Comparison of ENCODE assay signal across 27 cellular contexts in the genomic region with DNA sequence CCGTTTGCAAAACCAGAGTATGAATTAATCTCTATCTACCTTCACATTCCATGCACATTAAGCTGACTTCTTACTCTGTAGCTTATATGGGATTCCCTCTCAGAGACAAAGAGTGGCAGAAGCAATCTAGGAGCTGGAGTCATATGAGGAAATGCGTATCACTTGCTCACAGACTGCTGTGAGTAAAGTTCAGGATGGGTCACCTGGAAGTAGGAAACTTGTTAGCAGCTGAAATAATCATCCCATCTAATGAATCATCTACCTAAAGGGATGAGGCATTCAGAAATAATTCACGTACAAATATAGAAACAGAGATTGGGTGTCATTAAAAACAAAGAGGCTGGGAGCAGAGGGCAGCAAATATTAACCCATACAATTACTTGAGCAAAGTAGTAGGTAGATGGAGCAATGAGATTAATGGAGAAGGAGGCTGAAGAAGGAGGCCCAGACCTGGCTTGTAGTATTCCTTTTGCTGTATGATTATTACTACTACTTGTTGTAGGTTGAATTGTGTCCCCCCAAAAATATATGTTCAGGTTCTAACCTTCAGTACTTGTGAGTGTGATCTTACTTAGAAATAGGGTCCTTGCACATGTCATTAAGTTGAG.
DNase-seq lines count a peak whose midpoint lies in the region; FAIRE-seq and TF ChIP-seq lines count a peak whose summit lies in the region.
"Had no signal": no experiment of that assay in that cellular context is flagged by ENCODE, and none has a peak within 500 bp of the region (broad histone marks: within the 10 kb centered on the region; RNA-seq: fewer than 3 reads in every experiment).

No MANE protein-coding gene starts in this region.

- no peaks in the 10 kb centered on the region for H3K9me3 ChIP-seq in endodermal cell (ENCODE audit: control insufficient read depth, low read length)
- H3K9me3 ChIP-seq in kidney (ENCODE audit: control insufficient read depth in 1 of 2, low read length in 2 of 2), result no peaks in the 10 kb centered on the region
- H3K9me3 ChIP-seq in WERI-Rb-1 (ENCODE audit: severe bottlenecking), result no peaks in the 10 kb centered on the region
- H3K9me3 ChIP-seq: gastroesophageal sphincter, tibial nerve had no signal

- H3K4me1 ChIP-seq in endodermal cell (ENCODE audit: control insufficient read depth, insufficient read depth, low read length) (no peaks in the 10 kb centered on the region), kidney (ENCODE audit: control insufficient read depth in 1 of 2, insufficient read depth in 1 of 2, low read depth in 1 of 2, low read length in 2 of 2) (no peaks in the 10 kb centered on the region)
- H3K4me1 ChIP-seq: gastroesophageal sphincter, tibial nerve had no signal

- FAIRE-seq in kidney (lab: Jason Lieb, UNC), result no peak
- FAIRE-seq: A204.1, GM19239, small intestine had no signal

- no peaks in the 10 kb centered on the region for H3K4me1 Mint-ChIP-seq in endodermal cell
- H3K4me1 Mint-ChIP-seq: activated naive CD8-positive, alpha-beta T cell treated with anti-CD3 and anti-CD28 coated beads, Interleukin-2, amount 10 ng/mL, durations not matched to agents 7 days and 5 days; CD4-positive, alpha-beta memory T cell; IgD-negative memory B cell; immature natural killer cell; natural killer cell had no signal

- H3K4me3 ChIP-seq in choroid plexus epithelial cell (ENCODE audit: low read depth, low read length) (no peak overlapping the region), kidney epithelial cell (ENCODE audit: low read depth, low read length) (no peak overlapping the region), endodermal cell (ENCODE audit: low read length) (no peak overlapping the region), kidney (ENCODE audit: low read length in 2 of 2) (no peak overlapping the region), WERI-Rb-1 (ENCODE audit: low read depth, low read length) (no peak overlapping the region)
- H3K4me3 ChIP-seq: gastroesophageal sphincter, tibial nerve had no signal

- H3K36me3 Mint-ChIP-seq in endodermal cell (ENCODE audit: low read depth), result no peaks in the 10 kb centered on the region
- H3K36me3 Mint-ChIP-seq: activated naive CD8-positive, alpha-beta T cell treated with anti-CD3 and anti-CD28 coated beads, Interleukin-2, amount 10 ng/mL, durations not matched to agents 7 days and 5 days; CD4-positive, alpha-beta memory T cell; IgD-negative memory B cell; immature natural killer cell; natural killer cell had no signal

- H3K4me3 Mint-ChIP-seq in endodermal cell, result no peak overlapping the region
- H3K4me3 Mint-ChIP-seq: activated naive CD8-positive, alpha-beta T cell treated with anti-CD3 and anti-CD28 coated beads, Interleukin-2, amount 10 ng/mL, durations not matched to agents 7 days and 5 days; CD4-positive, alpha-beta memory T cell; IgD-negative memory B cell; immature natural killer cell; natural killer cell; T-helper 2 cell treated with Interferon-gamma antibody and Interleukin-4, amounts not matched to agents 5 μg/mL and 100 μg/mL, for 36 hours had no signal

- H3K27me3 ChIP-seq in kidney epithelial cell (ENCODE audit: control insufficient read depth, insufficient read depth, low read length) (no peaks in the 10 kb centered on the region), endodermal cell (ENCODE audit: control insufficient read depth, insufficient read depth, low read length, poor library complexity, severe bottlenecking) (no peaks in the 10 kb centered on the region), WERI-Rb-1 (ENCODE audit: insufficient read depth, low read depth, severe bottlenecking) (no peaks in the 10 kb centered on the region)
- H3K27me3 ChIP-seq: gastroesophageal sphincter, tibial nerve had no signal

- H3K36me3 ChIP-seq in kidney epithelial cell (ENCODE audit: control insufficient read depth, insufficient read depth, low read length) (no peaks in the 10 kb centered on the region), endodermal cell (ENCODE audit: control insufficient read depth, insufficient read depth, low read length) (no peaks in the 10 kb centered on the region), kidney (ENCODE audit: control insufficient read depth in 1 of 2, insufficient read depth in 2 of 2, low read length in 2 of 2) (no peaks in the 10 kb centered on the region), WERI-Rb-1 (no peaks in the 10 kb centered on the region)
- H3K36me3 ChIP-seq: gastroesophageal sphincter, tibial nerve had no signal

- H3K27me3 Mint-ChIP-seq in endodermal cell (ENCODE audit: insufficient read depth), result no peaks in the 10 kb centered on the region
- H3K27me3 Mint-ChIP-seq: activated naive CD8-positive, alpha-beta T cell treated with anti-CD3 and anti-CD28 coated beads, Interleukin-2, amount 10 ng/mL, durations not matched to agents 7 days and 5 days; CD4-positive, alpha-beta memory T cell; IgD-negative memory B cell had no signal

- intact Hi-C loops in kidney (cut with DNase I), result no loop called here

- no peak overlapping the region for H3K27ac Mint-ChIP-seq in endodermal cell
- H3K27ac Mint-ChIP-seq: activated naive CD8-positive, alpha-beta T cell treated with anti-CD3 and anti-CD28 coated beads, Interleukin-2, amount 10 ng/mL, durations not matched to agents 7 days and 5 days; CD4-positive, alpha-beta memory T cell; IgD-negative memory B cell; immature natural killer cell; natural killer cell; T-helper 2 cell treated with Interferon-gamma antibody and Interleukin-4, amounts not matched to agents 5 μg/mL and 100 μg/mL, for 36 hours had no signal

- DNase-seq in Caki2 (ENCODE audit: low read depth), result peak; percentile 66
- DNase-seq in NCI-H226, result peak; percentile 64
- peak; percentile 50 for DNase-seq in choroid plexus epithelial cell (ENCODE audit: low read depth)
- peak; percentile 87 for DNase-seq in kidney epithelial cell (ENCODE audit: low read depth)
- DNase-seq in NCI-H187 treated with DMSO at 0.1 percent for 48 hours (lab: John Stamatoyannopoulos, UW), result no peak
- no peak for DNase-seq in endodermal cell
- no peak for DNase-seq in kidney
- DNase-seq in WERI-Rb-1, result no peak
- DNase-seq: activated CD4-positive, alpha-beta T cell treated with anti-CD3 and anti-CD28 coated beads for 4 hours; activated effector memory CD4-positive, alpha-beta T cell treated with anti-CD3 and anti-CD28 coated beads, Interleukin-2, amount 50 U/mL, for 16 hours; activated naive CD8-positive, alpha-beta T cell treated with anti-CD3 and anti-CD28 coated beads, Interleukin-2, amount 10 ng/mL, durations not matched to agents 7 days and 5 days; activated T-cell treated with anti-CD3 and anti-CD28 coated beads, Interleukin-2, amount 50 U/mL, for 1 hour; CD4-positive, alpha-beta memory T cell; hypothalamus; immature natural killer cell; natural killer cell; NCI-H1105 treated with DMSO at 0.1 percent for 48 hours; NCI-H2029 treated with DMSO at 0.1 percent for 48 hours; NCI-H82; SHP77; small intestine had no signal

- 94% methylated on average over 3 of the region's 3 CpGs; no CpG with 5 or more reads in 1 of the 2 experiments for WGBS in endodermal cell (ENCODE audit: insufficient coverage in 1 of 2, insufficient read length in 1 of 2), 2 experiments

- no peak overlapping the region for H3K27ac ChIP-seq in endodermal cell (ENCODE audit: low read depth, low read length)
- no peak overlapping the region for H3K27ac ChIP-seq in kidney (ENCODE audit: low read depth in 2 of 2, low read length in 2 of 2)
- H3K27ac ChIP-seq in WERI-Rb-1, result no peak overlapping the region
- H3K27ac ChIP-seq: gastroesophageal sphincter, tibial nerve had no signal

- no peak overlapping the region for H3K9ac ChIP-seq in endodermal cell (ENCODE audit: extremely low read depth, low read length, poor library complexity, severe bottlenecking)
- H3K9ac ChIP-seq in kidney (ENCODE audit: low read length in 2 of 2), result no peak overlapping the region

- H3K9me3 Mint-ChIP-seq in endodermal cell, result no peaks in the 10 kb centered on the region

- in situ Hi-C loops in Caki2 (cut with HindIII; ENCODE audit: low pct_unique_long_range_greater_than_20kb, low sequenced_read_pairs), result no loop called here

- TF ChIP-seq CTCF in choroid plexus epithelial cell (conservative IDR thresholded peaks at IDR 0.05; ENCODE audit: low read depth, low read length) (no peak), kidney epithelial cell (IDR thresholded peaks at IDR 0.05; ENCODE audit: insufficient read depth, low read length, poor library complexity, severe bottlenecking) (no peak), endodermal cell (conservative IDR thresholded peaks at IDR 0.05) (no peak), kidney (IDR thresholded peaks at IDR 0.05; ENCODE audit: borderline replicate concordance, extremely low read depth, insufficient read depth) (no peak), WERI-Rb-1 (IDR thresholded peaks at IDR 0.05; ENCODE audit: low read depth, low read length) (no peak)

Comparison
In these comparisons a context has a peak if more than half of its experiments do, and no peak if none do; other contexts are left out.
1. DNase-seq: peak in Caki2 (single experiment), NCI-H226 (single experiment), choroid plexus epithelial cell (single experiment) and kidney epithelial cell (single experiment); none in NCI-H187 treated with DMSO at 0.1 percent for 48 hours (single experiment), endodermal cell (single experiment), kidney (single experiment) and WERI-Rb-1 (single experiment).